11 cellular contexts compared by ENCODE assay signal in the genomic region with DNA sequence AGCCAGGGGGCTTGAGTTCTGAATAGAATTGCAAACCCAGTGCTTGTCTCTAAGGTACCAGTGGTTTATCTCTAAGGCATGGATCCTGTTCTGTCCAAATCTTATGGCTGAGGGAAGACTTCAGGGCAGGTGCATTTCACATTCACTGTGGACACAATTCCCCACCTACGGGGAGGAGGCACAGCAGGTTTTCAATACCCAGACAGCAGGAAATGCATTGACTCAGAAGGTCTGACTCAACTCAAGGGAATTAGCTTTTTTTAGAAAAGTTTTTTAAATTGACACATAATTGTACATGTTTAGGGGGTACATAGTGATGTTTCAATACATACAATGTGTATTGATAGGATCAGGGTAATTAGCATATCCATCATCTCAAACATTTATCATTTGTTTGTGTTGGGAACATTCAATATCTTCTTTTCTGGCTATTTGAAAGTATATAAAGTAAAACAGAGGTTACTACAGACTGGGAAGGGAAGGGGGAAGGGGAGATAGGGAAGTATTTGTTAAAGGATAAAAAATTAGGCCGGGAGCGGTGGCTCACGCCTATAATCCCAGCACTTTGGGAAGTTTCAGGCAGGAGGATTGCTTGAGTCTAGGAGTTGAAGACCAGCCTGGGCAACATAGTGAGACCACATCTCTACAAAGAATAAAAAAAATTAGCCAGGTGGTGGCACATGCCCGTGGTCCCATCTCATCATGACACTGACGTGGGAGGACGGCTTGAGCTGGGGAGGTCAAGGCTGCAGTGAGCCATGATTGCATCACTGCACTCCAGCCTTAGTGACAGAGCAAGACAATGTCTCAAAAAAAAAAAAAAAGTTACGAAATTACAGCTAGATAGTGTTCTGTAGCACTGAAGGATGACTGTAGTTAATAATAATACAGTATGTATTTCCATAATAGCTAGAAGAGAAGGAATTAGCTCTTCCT. TPM values are rescaled to one million over a fixed set of nuclear protein-coding genes. Genes with fewer than 3 reads are reported as not detected.
DNase-seq lines count a peak whose midpoint lies in the region; ATAC-seq, FAIRE-seq and TF ChIP-seq lines count a peak whose summit lies in the region.
"Had no signal": no experiment of that assay in that cellular context is flagged by ENCODE, and none has a peak within 500 bp of the region (broad histone marks: within the 10 kb centered on the region; RNA-seq: fewer than 3 reads in every experiment).

No MANE protein-coding gene starts in this region.

- peak overlapping the region; percentile 65 for H2BK12ac ChIP-seq in trophoblast cell (ENCODE audit: low read length)

- H3K9me1 ChIP-seq in K562 (ENCODE audit: control insufficient read depth, insufficient read depth, low read length): no peaks in the 10 kb centered on the region

- H3K9ac ChIP-seq in GM23248: peak overlapping the region; percentile 27
- H3K9ac ChIP-seq in K562 (ENCODE audit: insufficient read depth in 1 of 2, low read depth in 2 of 2, low read length in 2 of 2): no peak overlapping the region
- no peak overlapping the region for H3K9ac ChIP-seq in trophoblast cell (ENCODE audit: low read length)

- no peak for TF ChIP-seq POLR2A in K562 (conservative IDR thresholded peaks at IDR 0.05)

- H4K20me1 ChIP-seq in GM23248 (ENCODE audit: insufficient read depth): no peaks in the 10 kb centered on the region; the same call in 1 of the 2 replicates
- no peaks in the 10 kb centered on the region for H4K20me1 ChIP-seq in K562 (replicated peaks; ENCODE audit: control insufficient read depth, insufficient read depth, low read length)

- H3K9me3 ChIP-seq in GM23248 (ENCODE audit: low read depth) (no peaks in the 10 kb centered on the region), K562 (replicated peaks; ENCODE audit: control insufficient read depth, insufficient read depth, low read depth, low read length) (no peaks in the 10 kb centered on the region), trophoblast cell (ENCODE audit: insufficient read depth, low read depth, low read length) (no peaks in the 10 kb centered on the region), pancreas (no peaks in the 10 kb centered on the region)
- H3K9me3 ChIP-seq: ascending aorta, thoracic aorta had no signal

- peak overlapping the region; percentile 69 for H3K4me2 ChIP-seq in GM23248 (ENCODE audit: unreplicated experiment)
- H3K4me2 ChIP-seq in K562 (ENCODE audit: insufficient read depth, low read length): no peak overlapping the region
- H3K4me2 ChIP-seq in trophoblast cell (ENCODE audit: low read length): no peak overlapping the region

- H3K4me3 ChIP-seq in GM23248: peak overlapping the region; percentile 7; the same call in 1 of the 2 replicates
- H3K4me3 ChIP-seq in K562: no peak overlapping the region
- no peak overlapping the region for H3K4me3 ChIP-seq in trophoblast cell (ENCODE audit: low read depth, low read length)
- no peak overlapping the region for H3K4me3 ChIP-seq in pancreas
- H3K4me3 ChIP-seq: ascending aorta, thoracic aorta had no signal

- peak overlapping the region; percentile 72 for H2AK5ac ChIP-seq in trophoblast cell (ENCODE audit: low read length)

- H3K14ac ChIP-seq in trophoblast cell (ENCODE audit: low read length): no peak overlapping the region

- FAIRE-seq in K562 (lab: Jason Lieb, UNC) (no peak), pancreas (lab: Jason Lieb, UNC) (no peak)

- peak overlapping the region; percentile 72 for H2BK5ac ChIP-seq in trophoblast cell (ENCODE audit: low read depth, low read length, poor library complexity)

- no peak overlapping the region for H4K12ac ChIP-seq in trophoblast cell (ENCODE audit: low read depth, low read length)

- TF ChIP-seq CTCF in K562 (IDR thresholded peaks at IDR 0.05 in 2 of 3, conservative IDR thresholded peaks at IDR 0.05 in 1 of 3; ENCODE audit: insufficient read depth in 2 of 3, low read depth in 1 of 3, low read length in 3 of 3) (no peak), pancreas (IDR thresholded peaks at IDR 0.05) (no peak)

- H3K27ac ChIP-seq in GM23248 (peak overlapping the region; percentile 66), K562 (ENCODE audit: extremely low read depth, low read depth, low read length) (no peak overlapping the region), trophoblast cell (ENCODE audit: low read depth, low read length) (peak overlapping the region; percentile 65), pancreas (no peak overlapping the region)
- H3K27ac ChIP-seq: ascending aorta, thoracic aorta had no signal

- intact Hi-C loops in K562 (cut with micrococcal nuclease): loop anchor here (10.0 kb wide), 1 partner anchor 887 kb away; no protein-coding TSS in a partner anchor
- intact Hi-C loops in pancreas (cut with DNase I): no loop called here

- no peak overlapping the region for H4K8ac ChIP-seq in trophoblast cell (ENCODE audit: low read depth, low read length)

- no peak overlapping the region for H3K4ac ChIP-seq in trophoblast cell (ENCODE audit: low read depth, low read length)

- no peaks in the 10 kb centered on the region for H3K9me2 ChIP-seq in GM23248 (ENCODE audit: insufficient read depth)

- H3K79me2 ChIP-seq in GM23248 (ENCODE audit: insufficient read depth): no peaks in the 10 kb centered on the region
- H3K79me2 ChIP-seq in K562 (ENCODE audit: control insufficient read depth, insufficient read depth, low read length): no peaks in the 10 kb centered on the region
- no peaks in the 10 kb centered on the region for H3K79me2 ChIP-seq in trophoblast cell (ENCODE audit: control insufficient read depth, insufficient read depth, low read length, poor library complexity)

- H3K36me3 ChIP-seq in GM23248 (ENCODE audit: low read depth) (no peaks in the 10 kb centered on the region), K562 (ENCODE audit: control insufficient read depth, insufficient read depth, low read length) (no peaks in the 10 kb centered on the region), trophoblast cell (ENCODE audit: control insufficient read depth in 1 of 2, insufficient read depth in 2 of 2, low read length in 2 of 2) (no peaks in the 10 kb centered on the region), pancreas (no peaks in the 10 kb centered on the region)
- H3K36me3 ChIP-seq: ascending aorta, thoracic aorta had no signal

- H3F3A ChIP-seq in GM23248 (ENCODE audit: insufficient read depth): peaks cover 25% of the 10 kb centered on the region

- ATAC-seq in K562 (no peak), pancreas (no peak)

- peaks cover 16% of the 10 kb centered on the region for H3K4me1 ChIP-seq in GM23248 (ENCODE audit: insufficient read depth)
- no peaks in the 10 kb centered on the region for H3K4me1 ChIP-seq in K562 (replicated peaks in 1 of 2; ENCODE audit: control insufficient read depth in 2 of 2, insufficient read depth in 2 of 2, low read length in 2 of 2)
- peaks cover 11 to 15% of the 10 kb centered on the region in 2 experiments for H3K4me1 ChIP-seq in trophoblast cell (ENCODE audit: control insufficient read depth in 1 of 2, insufficient read depth in 2 of 2, low read length in 2 of 2)
- H3K4me1 ChIP-seq in pancreas: no peaks in the 10 kb centered on the region
- H3K4me1 ChIP-seq: ascending aorta had no signal

- H2BK120ac ChIP-seq in trophoblast cell (ENCODE audit: insufficient read depth, low read length, poor library complexity): peak overlapping the region; percentile 83

- no peak for TF ChIP-seq RAD21 in K562 (CRISPR knock-in tag; conservative IDR thresholded peaks at IDR 0.05 in 1 of 2, IDR thresholded peaks at IDR 0.05 in 1 of 2)

- in situ Hi-C loops in GM23248 (cut with MboI) (no loop called here), K562 (cut with MboI) (loop anchor here (10.0 kb wide), 1 partner anchor 227 kb away; no protein-coding TSS in a partner anchor)

- peak overlapping the region; percentile 39 for H4K91ac ChIP-seq in trophoblast cell (ENCODE audit: low read depth, low read length)

- TF ChIP-seq EP300 in K562 (IDR thresholded peaks at IDR 0.05; ENCODE audit: low read length): no peak

- peaks cover 12% of the 10 kb centered on the region for H3K79me1 ChIP-seq in trophoblast cell (ENCODE audit: low read length)

- no peak overlapping the region for H3K23ac ChIP-seq in trophoblast cell (ENCODE audit: low read length)

- POLR2A ChIA-PET in K562 (lab: Yijun Ruan, JAX): no interaction called here

- H2AFZ ChIP-seq in GM23248 (no peak overlapping the region), K562 (ENCODE audit: low read depth, low read length) (no peak overlapping the region), trophoblast cell (ENCODE audit: insufficient read depth, low read length, poor library complexity) (no peak overlapping the region)

- no peaks in the 10 kb centered on the region for H3K27me3 ChIP-seq in GM23248 (replicated peaks; ENCODE audit: insufficient read depth)
- H3K27me3 ChIP-seq in K562 (ENCODE audit: control insufficient read depth in 2 of 2, insufficient read depth in 2 of 2, low read length in 2 of 2): no peaks in the 10 kb centered on the region
- H3K27me3 ChIP-seq in trophoblast cell (ENCODE audit: insufficient read depth, low read length): no peaks in the 10 kb centered on the region
- no peaks in the 10 kb centered on the region for H3K27me3 ChIP-seq in pancreas
- H3K27me3 ChIP-seq: ascending aorta had no signal

- no peak overlapping the region for H3K18ac ChIP-seq in trophoblast cell (ENCODE audit: low read length)

- 42% methylated on average over 8 of the region's 8 CpGs for WGBS in GM23248 (ENCODE audit: low coverage in 1 of 2, low lambda C conversion rate in 2 of 2, missing lambda C conversion rate in 2 of 2), 2 experiments
- 59% methylated on average over 8 of the region's 8 CpGs for WGBS in K562 (ENCODE audit: insufficient coverage, low coverage, missing lambda C conversion rate)
- WGBS in trophoblast cell (ENCODE audit: extremely low coverage, insufficient coverage, insufficient read length): no CpG with 5 or more reads among the region's 8 CpGs
- WGBS in pancreas, 2 donors: 67 to 80% methylated on average over 8 of the region's 8 CpGs

- BruUV-seq in K562 (replicated peaks; lab: Mats Ljungman, UMichigan): no TSS peak

- peak; percentile 82 for DNase-seq in GM23248
- peak; percentile 63 for DNase-seq in MV-4-11 (lab: John Stamatoyannopoulos, UW)
- DNase-seq in K562 (ENCODE audit: extremely low read depth in 1 of 4, low spot score in 3 of 4): no peak
- peak; percentile 34 to 40 for DNase-seq in trophoblast cell
- DNase-seq in pancreas: no peak
- DNase-seq in putamen (ENCODE audit: low spot score): no peak
- no peak for DNase-seq in NAMALWA (ENCODE audit: low spot score)
- DNase-seq: hippocampal formation, MM.1S had no signal

- CTCF ChIA-PET in K562 (lab: Yijun Ruan, JAX; ENCODE audit: low intra/inter-chr PET ratio): no interaction called here

RNA-seq across cellular contexts. Expression of a gene that starts 54.9 kb away (rescaled TPM):
- 0.43 TPM in 1 of 2 replicates, not detected in the other for total RNA-seq in GM23248 (2014; rRNA removed; shearing (Covaris generic))
- polyA plus RNA-seq in GM23248 (2016; fragmentation: Nextera tagmentation; extraction: Ambion mirVana) (0.76 TPM in 1 of 2 replicates, not detected in the other), K562 (2011; rRNA removed) (0.55 and 1.4 TPM in 2 replicates), K562 (2014; fragmentation: Illumina TruSeq; extraction: Trizol) (0.55 and 0.74 TPM in 2 replicates), K562 (2014; fragmentation: Nextera tagmentation; extraction: Ambion mirVana) (under 1 TPM; 0.38 to 0.55 TPM), K562 (2014; rRNA removed) (0.49 TPM in 2 replicates), pancreas (10 to 100 TPM in 1 of 2 donors, 1 to 10 TPM in 1; 7.1 to 13.9 TPM)
- total RNA-seq in K562 (2011; cell fraction: chromatin; rRNA removed; ENCODE audit: low replicate concordance): 0.39 TPM in 1 of 2 replicates, not detected in the other
- not detected in 2 replicates for total RNA-seq in K562 (2011; cell fraction: nucleolus; rRNA removed)
- total RNA-seq in K562 (2011; cell fraction: nucleoplasm; rRNA removed): 0.23 and 0.44 TPM in 2 replicates
- total RNA-seq in K562 (2014; rRNA removed) (0.18 and 0.69 TPM in 2 replicates), K562 (2014; rRNA removed; fragmentation: Illumina TruSeq; extraction: Trizol) (0.54 and 0.55 TPM in 2 replicates), K562 (2015; rRNA removed; fragmentation: Illumina TruSeq; extraction: Trizol) (0.38 and 0.65 TPM in 2 replicates), K562 (2021) (0.60 and 0.73 TPM in 2 replicates), pancreas (1 to 10 TPM; 1.2 to 5.5 (median 2.7) TPM)
- 0.40 and 0.81 TPM in 2 replicates for polyA plus RNA-seq in K562 (2011; cell fraction: cytosol; rRNA removed)
- 0.24 and 0.33 TPM in 2 replicates for polyA plus RNA-seq in K562 (2011; cell fraction: nucleus; rRNA removed)
- polyA plus RNA-seq in K562 (2012): 0.74 and 1.2 TPM in 2 replicates
- polyA minus RNA-seq in K562 (2011; rRNA and poly(A)+ RNA removed): 0.30 and 0.67 TPM in 2 replicates
- not detected in 2 replicates for polyA minus RNA-seq in K562 (2011; cell fraction: cytosol; rRNA and poly(A)+ RNA removed)
- polyA minus RNA-seq in K562 (2011; cell fraction: nucleus; rRNA and poly(A)+ RNA removed): 0.56 TPM in 1 of 2 replicates, not detected in the other
- polyA plus RNA-seq in trophoblast cell (2013): 7.3 and 8.2 TPM in 2 replicates

Comparison
In these comparisons a context has a peak if more than half of its experiments do, and no peak if none do; other contexts are left out.
1. DNase-seq: peak in GM23248 (single experiment), MV-4-11 (single experiment) and trophoblast cell (2 of 2); none in K562 (0 of 4), pancreas (0 of 6), putamen (single experiment) and NAMALWA (single experiment).
2. H3K27ac ChIP-seq: peak in GM23248 (single experiment) and trophoblast cell (single experiment); none in K562 (single experiment) and pancreas (0 of 4).